ENCODE assay signal across 25 cellular contexts in genomic region chr7:66400400-66400799, GRCh38.
"Had no signal": no experiment of that assay in that cellular context is flagged by ENCODE, and none has a peak within 500 bp of the region (broad histone marks: within the 10 kb centered on the region; RNA-seq: fewer than 3 reads in every experiment).

No MANE protein-coding gene starts in this region.

- FAIRE-seq: colon, endometrium, frontal cortex had no signal

- H3K27me3 ChIP-seq: colonic mucosa, dorsolateral prefrontal cortex, esophagus muscularis mucosa, esophagus squamous epithelium, foreskin keratinocyte, gastrocnemius medialis, gastroesophageal sphincter, heart left ventricle, heart right ventricle had no signal

- H3K4me1 Mint-ChIP-seq: endodermal cell had no signal

- H3K27ac Mint-ChIP-seq: dendritic cell treated with granulocyte-macrophage colony-stimulating factor and Interleukin-4, amounts not matched to agents 40 ng/mL and 50 ng/mL, for 4 days; effector memory CD8-positive, alpha-beta T cell; endodermal cell had no signal

- H3K27ac ChIP-seq: colonic mucosa, coronary artery, dorsolateral prefrontal cortex, epithelial cell of prostate, esophagus muscularis mucosa, esophagus squamous epithelium, foreskin keratinocyte, gastrocnemius medialis, gastroesophageal sphincter, heart left ventricle, heart right ventricle had no signal

- H3K36me3 ChIP-seq: colonic mucosa had no signal

- H3K4me1 ChIP-seq: colonic mucosa, esophagus muscularis mucosa, gastrocnemius medialis, gastroesophageal sphincter, heart left ventricle, heart right ventricle had no signal

- H3K9me3 ChIP-seq: colonic mucosa, esophagus squamous epithelium, gastrocnemius medialis, gastroesophageal sphincter had no signal

- H3K4me3 Mint-ChIP-seq: dendritic cell treated with granulocyte-macrophage colony-stimulating factor and Interleukin-4, amounts not matched to agents 40 ng/mL and 50 ng/mL, for 4 days; effector memory CD8-positive, alpha-beta T cell; endodermal cell had no signal

- ATAC-seq: effector memory CD8-positive, alpha-beta T cell; esophagus mucosa; foreskin keratinocyte; gastrocnemius medialis; gastroesophageal sphincter; heart left ventricle; heart right ventricle had no signal

- H3K27me3 Mint-ChIP-seq: dendritic cell treated with granulocyte-macrophage colony-stimulating factor and Interleukin-4, amounts not matched to agents 40 ng/mL and 50 ng/mL, for 4 days; effector memory CD8-positive, alpha-beta T cell had no signal

- H3K4me3 ChIP-seq: colonic mucosa, coronary artery, dorsolateral prefrontal cortex, esophagus muscularis mucosa, esophagus squamous epithelium, gastrocnemius medialis, gastroesophageal sphincter, heart left ventricle, heart right ventricle had no signal

- DNase-seq: colonic mucosa; cortex of kidney; dorsolateral prefrontal cortex; effector CD4-positive, alpha-beta T cell; effector CD8-positive, alpha-beta T cell; effector memory CD4-positive, alpha-beta T cell; effector memory CD8-positive, alpha-beta T cell; endodermal cell; erythroblast; esophagus squamous epithelium; foreskin keratinocyte; foreskin melanocyte; gastrocnemius medialis; glutamatergic neuron; heart left ventricle; heart right ventricle had no signal
